11 cellular contexts compared by ENCODE assay signal in the genomic region with DNA sequence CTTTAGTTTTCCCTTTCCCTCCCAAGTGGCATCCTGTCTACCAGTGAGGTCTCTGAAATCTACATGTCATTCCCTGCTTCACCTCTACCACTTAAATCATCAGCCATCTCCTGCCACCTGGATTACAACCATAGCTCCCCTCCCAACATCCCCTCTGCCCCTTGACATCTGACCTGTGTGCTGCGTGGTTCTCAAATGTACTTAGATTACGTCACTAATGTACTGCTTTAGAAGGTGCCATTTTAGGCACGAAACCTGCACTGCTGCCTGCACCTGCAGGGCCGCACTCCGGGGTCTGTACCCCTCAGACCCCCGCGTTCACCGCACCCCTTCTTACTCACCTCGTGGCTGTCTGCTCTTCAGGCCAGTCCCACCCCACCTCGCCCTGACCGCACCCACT.
"Had no signal": no experiment of that assay in that cellular context is flagged by ENCODE, and none has a peak within 500 bp of the region (broad histone marks: within the 10 kb centered on the region; RNA-seq: fewer than 3 reads in every experiment).

No MANE protein-coding gene starts in this region.

- H3K4me2 ChIP-seq: GM23338 had no signal

- ATAC-seq: GM23338, HCT116 had no signal

- H3K4me1 ChIP-seq: HAP-1 had no signal

- H3K27ac ChIP-seq: GM23248 had no signal

- H3K4me3 ChIP-seq: GM23248, GM23338, HAP-1 had no signal

- H3K9ac ChIP-seq: GM23248 had no signal

- DNase-seq: GM23248, GOT3, H7, H9, HCEC 1CT, HFFc6 had no signal

- H3K9me3 ChIP-seq: HAP-1 had no signal

- FAIRE-seq: H1, H54 had no signal

- H2AFZ ChIP-seq: GM23248, GM23338 had no signal

- H3K27ac Mint-ChIP-seq: GM23338, H9, HFFc6 had no signal

- H3K36me3 ChIP-seq: HAP-1 had no signal

- H3K4me3 Mint-ChIP-seq: GM23338, H9, HFFc6 had no signal

- H3K9me3 Mint-ChIP-seq: GM23338 had no signal
